ENCODE assay signal across 14 cellular contexts in the genomic region with DNA sequence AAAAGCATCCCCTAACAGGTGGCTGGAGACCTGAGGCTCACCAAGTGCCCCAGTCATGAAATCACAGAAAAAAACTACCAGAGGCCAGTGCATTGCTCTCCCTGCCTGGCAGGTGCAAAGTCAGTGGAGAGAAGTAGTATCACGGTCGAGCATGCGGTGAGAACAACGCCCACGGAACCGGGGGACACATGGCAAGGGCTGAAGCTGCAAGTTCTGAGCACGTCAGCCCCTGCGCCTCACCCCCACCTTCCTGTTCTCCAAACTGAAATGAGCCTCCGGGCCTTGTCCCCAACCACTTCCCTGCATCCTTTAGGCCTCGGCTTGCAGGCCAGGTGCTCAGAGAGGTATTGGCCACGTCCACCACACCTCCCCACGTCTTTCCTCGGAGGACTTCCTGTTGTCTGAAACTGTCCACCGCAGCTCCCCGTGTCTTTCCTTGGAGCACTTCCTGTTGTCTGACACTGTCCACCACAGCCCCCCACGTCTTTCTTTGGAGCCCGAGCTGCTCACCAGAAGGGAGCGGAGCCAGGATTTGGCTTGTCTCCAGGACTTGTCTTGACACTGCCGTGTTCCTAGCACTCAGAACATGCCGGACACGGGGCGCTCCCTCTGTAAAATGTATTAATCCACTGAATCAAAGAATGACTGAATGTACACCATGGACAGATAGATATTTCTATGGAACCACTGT. TPM values are rescaled to one million over a fixed set of nuclear protein-coding genes. Genes with fewer than 3 reads are reported as not detected.
DNase-seq lines count a peak whose midpoint lies in the region; ATAC-seq and TF ChIP-seq lines count a peak whose summit lies in the region.
"Had no signal": no experiment of that assay in that cellular context is flagged by ENCODE, and none has a peak within 500 bp of the region (broad histone marks: within the 10 kb centered on the region; RNA-seq: fewer than 3 reads in every experiment).

No MANE protein-coding gene starts in this region.

- no peak overlapping the region for H2BK5ac ChIP-seq in IMR-90 (ENCODE audit: low read depth, low read length, poor library complexity, severe bottlenecking)

- no peaks in the 10 kb centered on the region for H4K20me1 ChIP-seq in IMR-90 (ENCODE audit: insufficient read depth, low read length)

- no peaks in the 10 kb centered on the region for H3K27me3 Mint-ChIP-seq in neural crest cell (ENCODE audit: low read depth)
- H3K27me3 Mint-ChIP-seq in nephron progenitor cell (ENCODE audit: low read depth, poor library complexity) = peaks cover 10% of the 10 kb centered on the region

- ATAC-seq in IMR-90 (ENCODE audit: low read depth) = no peak
- ATAC-seq in HG03280 (IDR thresholded peaks at IDR 0.05; ENCODE audit: unreplicated experiment) = no peak

- no peak overlapping the region for H3K4me3 Mint-ChIP-seq in neural crest cell
- H3K4me3 Mint-ChIP-seq in nephron progenitor cell = no peak overlapping the region
- H3K4me3 Mint-ChIP-seq: CD8-positive, alpha-beta memory T cell had no signal

- no peak for TF ChIP-seq POLR2A in IMR-90 (IDR thresholded peaks at IDR 0.05; ENCODE audit: low read depth, low read length)

- no peak overlapping the region for H3K14ac ChIP-seq in IMR-90 (replicated peaks; ENCODE audit: low read depth, low read length)

- H4K5ac ChIP-seq in IMR-90 (ENCODE audit: low read depth, low read length) = no peak overlapping the region

- intact Hi-C loops in IMR-90 (cut with micrococcal nuclease) = no loop called here

- H3K36me3 Mint-ChIP-seq in neural crest cell (ENCODE audit: low read depth) (no peaks in the 10 kb centered on the region), nephron progenitor cell (ENCODE audit: low read depth) (no peaks in the 10 kb centered on the region)
- H3K36me3 Mint-ChIP-seq: CD8-positive, alpha-beta memory T cell had no signal

- H3K18ac ChIP-seq in IMR-90 (ENCODE audit: low read depth, low read length) = no peak overlapping the region

- H2AK5ac ChIP-seq in IMR-90 (ENCODE audit: low read depth, low read length) = no peak overlapping the region

- no peak overlapping the region for H3K4ac ChIP-seq in IMR-90 (ENCODE audit: low read depth, low read length)

- H2AFZ ChIP-seq in IMR-90 (replicated peaks; ENCODE audit: low read length, poor library complexity) = peak overlapping the region; percentile 61

- no peak overlapping the region for H3K9ac ChIP-seq in IMR-90 (ENCODE audit: low read depth, low read length)
- H3K9ac ChIP-seq: SK-N-SH had no signal

- dilution Hi-C loops in IMR-90 (cut with HindIII; ENCODE audit: low sequenced_read_pairs, unreplicated experiment) = no loop called here

- DNase-seq in COR-L47 (lab: John Stamatoyannopoulos, UW) = peak; percentile 28
- no peak for DNase-seq in IMR-90
- peak; percentile 45 for DNase-seq in cerebellum (ENCODE audit: low spot score)
- no peak for DNase-seq in neural crest cell (ENCODE audit: low read depth, low spot score)
- DNase-seq in nephron progenitor cell = no peak
- no peak for DNase-seq in NCI-H510A treated with DMSO at 0.1 percent for 48 hours (lab: John Stamatoyannopoulos, UW)
- DNase-seq: C1 segment of cervical spinal cord; CD8-positive, alpha-beta memory T cell; KBM-7; NCI-H187; RPMI8226; SHP77 treated with DMSO at 0.1 percent for 48 hours had no signal

- H3K9me3 Mint-ChIP-seq in neural crest cell (no peaks in the 10 kb centered on the region), nephron progenitor cell (peaks cover 4% of the 10 kb centered on the region)
- H3K9me3 Mint-ChIP-seq: CD8-positive, alpha-beta memory T cell had no signal

- H3K27ac ChIP-seq in IMR-90 (ENCODE audit: insufficient read depth, low read length) = no peak overlapping the region

- no peak overlapping the region for H2AK9ac ChIP-seq in IMR-90 (replicated peaks; ENCODE audit: low read depth, low read length, poor library complexity)

- 41% methylated on average over 4 of the region's 22 CpGs; no CpG with 5 or more reads in 1 of the 2 experiments for WGBS in IMR-90 (ENCODE audit: extremely low coverage in 2 of 2, insufficient read length in 1 of 2), 2 experiments

- no peaks in the 10 kb centered on the region for H3K9me3 ChIP-seq in IMR-90 (ENCODE audit: control insufficient read depth, insufficient read depth, low read length)
- H3K9me3 ChIP-seq: SK-N-SH had no signal

- CTCF ChIA-PET in IMR-90 (lab: Yijun Ruan, JAX) = no interaction called here

- no peak overlapping the region for H3K4me2 ChIP-seq in IMR-90 (ENCODE audit: low read depth, low read length)
- H3K4me2 ChIP-seq: SK-N-SH had no signal

- in situ Hi-C loops in IMR-90 (cut with MboI; ENCODE audit: low sequenced_read_pairs) = no loop called here

- H4K91ac ChIP-seq in IMR-90 (ENCODE audit: insufficient read depth, low read depth, low read length) = no peak overlapping the region

- H3K4me1 Mint-ChIP-seq in neural crest cell = peaks cover 21% of the 10 kb centered on the region
- peaks cover 29% of the 10 kb centered on the region for H3K4me1 Mint-ChIP-seq in nephron progenitor cell
- H3K4me1 Mint-ChIP-seq: CD8-positive, alpha-beta memory T cell had no signal

- H3K27ac Mint-ChIP-seq in neural crest cell (ENCODE audit: unreplicated experiment) = peak overlapping the region; percentile 67
- no peak overlapping the region for H3K27ac Mint-ChIP-seq in nephron progenitor cell

- no peak overlapping the region for H3K4me3 ChIP-seq in IMR-90 (ENCODE audit: insufficient read depth, low read depth, low read length)

- H3K27me3 ChIP-seq in IMR-90 (ENCODE audit: control insufficient read depth, insufficient read depth, low read length) = peaks cover 2% of the 10 kb centered on the region; the same call in 1 of the 2 replicates

- no peak for TF ChIP-seq RAD21 in IMR-90 (IDR thresholded peaks at IDR 0.05; ENCODE audit: low read length)

- TF ChIP-seq CTCF in IMR-90 (conservative IDR thresholded peaks at IDR 0.05; ENCODE audit: low read depth, low read length) (no peak), neural crest cell (conservative IDR thresholded peaks at IDR 0.05) (no peak), nephron progenitor cell (IDR thresholded peaks at IDR 0.05) (no peak)

- H3K79me1 ChIP-seq in IMR-90 (ENCODE audit: low read depth in 1 of 2, low read length in 2 of 2) = no peaks in the 10 kb centered on the region

- H3K36me3 ChIP-seq in IMR-90 (ENCODE audit: control insufficient read depth, insufficient read depth, low read length) = no peaks in the 10 kb centered on the region

- H3K4me1 ChIP-seq in IMR-90 (ENCODE audit: control insufficient read depth, insufficient read depth, low read length) = no peaks in the 10 kb centered on the region

- no peak overlapping the region for H3K23ac ChIP-seq in IMR-90 (ENCODE audit: low read depth, low read length)

- POLR2A ChIA-PET in IMR-90 (lab: Charles Lee; ENCODE audit: unreplicated experiment) = no interaction called here

- no TSS peak for BruUV-seq in IMR-90 (replicated peaks; lab: Mats Ljungman, UMichigan)

- no peak overlapping the region for H2BK15ac ChIP-seq in IMR-90 (ENCODE audit: low read depth, low read length)

- no peak overlapping the region for H2BK20ac ChIP-seq in IMR-90 (ENCODE audit: low read depth, low read length)

- H3K56ac ChIP-seq in IMR-90 (ENCODE audit: extremely low read depth, insufficient read depth, low read length) = no peak overlapping the region

- H2BK120ac ChIP-seq in IMR-90 (ENCODE audit: low read depth, low read length) = no peak overlapping the region

- no peak overlapping the region for H4K8ac ChIP-seq in IMR-90 (ENCODE audit: low read depth in 2 of 2, low read length in 2 of 2)

- H3K9me1 ChIP-seq in IMR-90 (ENCODE audit: insufficient read depth, low read length) = no peaks in the 10 kb centered on the region

TF ChIP-seq in IMR-90, 13 proteins besides CTCF, POLR2A, EP300 and RAD21:
- TF ChIP-seq MXI1 (IDR thresholded peaks at IDR 0.05; ENCODE audit: borderline replicate concordance, low read depth, low read length) (no peak), MAZ (IDR thresholded peaks at IDR 0.05; ENCODE audit: borderline replicate concordance, low read depth, low read length) (no peak), MAFK (IDR thresholded peaks at IDR 0.05; ENCODE audit: low read depth, low read length) (no peak), CHD1 (IDR thresholded peaks at IDR 0.05; ENCODE audit: low read depth, low read length) (no peak), NFE2L2 (IDR thresholded peaks at IDR 0.05; ENCODE audit: low read depth, low read length) (no peak), BHLHE40 (IDR thresholded peaks at IDR 0.05; ENCODE audit: low read depth, low read length) (no peak), SMC3 (IDR thresholded peaks at IDR 0.05; ENCODE audit: low read depth, low read length) (no peak), CEBPB (IDR thresholded peaks at IDR 0.05; ENCODE audit: low read depth, low read length) (no peak), FOS (IDR thresholded peaks at IDR 0.05; ENCODE audit: low read depth, low read length) (no peak), RFX5 (IDR thresholded peaks at IDR 0.05; ENCODE audit: low read depth, low read length) (no peak), RCOR1 (IDR thresholded peaks at IDR 0.05; ENCODE audit: insufficient replicate concordance, low read length) (no peak)
- TF ChIP-seq, protein P1, sequence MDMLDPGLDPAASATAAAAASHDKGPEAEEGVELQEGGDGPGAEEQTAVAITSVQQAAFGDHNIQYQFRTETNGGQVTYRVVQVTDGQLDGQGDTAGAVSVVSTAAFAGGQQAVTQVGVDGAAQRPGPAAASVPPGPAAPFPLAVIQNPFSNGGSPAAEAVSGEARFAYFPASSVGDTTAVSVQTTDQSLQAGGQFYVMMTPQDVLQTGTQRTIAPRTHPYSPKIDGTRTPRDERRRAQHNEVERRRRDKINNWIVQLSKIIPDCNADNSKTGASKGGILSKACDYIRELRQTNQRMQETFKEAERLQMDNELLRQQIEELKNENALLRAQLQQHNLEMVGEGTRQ (IDR thresholded peaks at IDR 0.05; ENCODE audit: low read depth, low read length) = no peak
- TF ChIP-seq, protein P2, sequence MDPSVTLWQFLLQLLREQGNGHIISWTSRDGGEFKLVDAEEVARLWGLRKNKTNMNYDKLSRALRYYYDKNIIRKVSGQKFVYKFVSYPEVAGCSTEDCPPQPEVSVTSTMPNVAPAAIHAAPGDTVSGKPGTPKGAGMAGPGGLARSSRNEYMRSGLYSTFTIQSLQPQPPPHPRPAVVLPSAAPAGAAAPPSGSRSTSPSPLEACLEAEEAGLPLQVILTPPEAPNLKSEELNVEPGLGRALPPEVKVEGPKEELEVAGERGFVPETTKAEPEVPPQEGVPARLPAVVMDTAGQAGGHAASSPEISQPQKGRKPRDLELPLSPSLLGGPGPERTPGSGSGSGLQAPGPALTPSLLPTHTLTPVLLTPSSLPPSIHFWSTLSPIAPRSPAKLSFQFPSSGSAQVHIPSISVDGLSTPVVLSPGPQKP (IDR thresholded peaks at IDR 0.05; ENCODE audit: borderline replicate concordance, low read depth, low read length) = no peak

RNA-seq across cellular contexts. Expression of a gene that starts 43.9 kb away (rescaled TPM):
- 6.3 and 7.5 TPM in 2 replicates for total RNA-seq in IMR-90 (2012; rRNA removed)
- polyA plus RNA-seq in IMR-90 (2012; rRNA removed) = 5.1 and 6.2 TPM in 2 replicates
- 4.3 and 6.0 TPM in 2 replicates for polyA plus RNA-seq in IMR-90 (2012; cell fraction: cytosol; rRNA removed)
- polyA plus RNA-seq in IMR-90 (2012; cell fraction: nucleus; rRNA removed; ENCODE audit: low replicate concordance) = 1.4 and 2.6 TPM in 2 replicates
- total RNA-seq in cerebellum = 8.2 TPM
- total RNA-seq in neural crest cell = 11.9 and 12.5 TPM in 2 replicates

Comparison
In these comparisons a context has a peak if more than half of its experiments do, and no peak if none do; other contexts are left out.
1. DNase-seq: peak in COR-L47 (single experiment) and cerebellum (single experiment); none in IMR-90 (single experiment), neural crest cell (single experiment), nephron progenitor cell (single experiment) and NCI-H510A treated with DMSO at 0.1 percent for 48 hours (single experiment).